ENCODE assay signal across 2 cellular contexts in the genomic region with DNA sequence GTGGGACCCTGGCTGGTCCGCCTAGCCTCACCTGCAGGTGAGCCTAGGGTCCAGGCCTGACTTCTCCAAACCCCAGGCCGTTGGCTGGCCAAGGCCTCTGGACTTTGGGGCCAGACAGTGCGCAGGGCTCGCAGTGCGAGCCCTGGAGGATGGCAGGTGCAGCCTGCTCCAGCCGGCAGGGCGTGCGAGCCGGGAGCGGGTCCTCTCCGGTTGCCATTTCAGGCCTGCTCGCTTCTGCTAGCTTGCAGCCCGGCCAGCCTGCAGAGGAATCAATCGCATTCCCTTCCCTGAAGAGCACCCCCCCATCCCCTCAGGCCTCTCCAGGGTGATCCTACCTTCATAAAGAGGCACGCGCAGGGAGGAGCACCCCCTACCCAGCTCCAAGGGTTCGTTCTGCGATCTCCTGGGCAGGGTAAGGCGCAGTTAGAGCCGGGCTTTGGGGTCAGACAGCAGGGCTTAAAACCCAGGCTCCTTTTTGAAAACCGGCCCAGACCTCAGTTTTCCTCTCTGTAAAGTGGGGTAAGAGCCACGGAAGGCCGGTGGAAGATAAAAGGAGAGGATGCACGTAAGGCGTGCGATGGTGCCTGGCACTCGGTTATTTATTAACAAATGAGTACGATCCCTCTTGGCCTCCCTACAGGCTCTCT.
TF ChIP-seq lines count a peak whose summit lies in the region.

No MANE protein-coding gene starts in this region.

TF ChIP-seq in SK-N-SH, 30 proteins besides CTCF, POLR2A, EP300 and RAD21 (continued from another document):
- TF ChIP-seq, protein P1, sequence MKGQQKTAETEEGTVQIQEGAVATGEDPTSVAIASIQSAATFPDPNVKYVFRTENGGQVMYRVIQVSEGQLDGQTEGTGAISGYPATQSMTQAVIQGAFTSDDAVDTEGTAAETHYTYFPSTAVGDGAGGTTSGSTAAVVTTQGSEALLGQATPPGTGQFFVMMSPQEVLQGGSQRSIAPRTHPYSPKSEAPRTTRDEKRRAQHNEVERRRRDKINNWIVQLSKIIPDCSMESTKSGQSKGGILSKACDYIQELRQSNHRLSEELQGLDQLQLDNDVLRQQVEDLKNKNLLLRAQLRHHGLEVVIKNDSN (IDR thresholded peaks at IDR 0.05; ENCODE audit: borderline replicate concordance, low read depth): no peak
- TF ChIP-seq GATA2 (CRISPR knock-in tag; IDR thresholded peaks at IDR 0.05) (no peak), TCF12 (IDR thresholded peaks at IDR 0.05) (no peak), EZH2phosphoT487 (IDR thresholded peaks at IDR 0.05; ENCODE audit: borderline replicate concordance, low read depth) (no peak)

TF ChIP-seq in SK-N-SH treated with all-trans-retinoic acid at 6 μM for 48 hours, 23 proteins besides CTCF, POLR2A, EP300 and RAD21:
- TF ChIP-seq, protein P2, sequence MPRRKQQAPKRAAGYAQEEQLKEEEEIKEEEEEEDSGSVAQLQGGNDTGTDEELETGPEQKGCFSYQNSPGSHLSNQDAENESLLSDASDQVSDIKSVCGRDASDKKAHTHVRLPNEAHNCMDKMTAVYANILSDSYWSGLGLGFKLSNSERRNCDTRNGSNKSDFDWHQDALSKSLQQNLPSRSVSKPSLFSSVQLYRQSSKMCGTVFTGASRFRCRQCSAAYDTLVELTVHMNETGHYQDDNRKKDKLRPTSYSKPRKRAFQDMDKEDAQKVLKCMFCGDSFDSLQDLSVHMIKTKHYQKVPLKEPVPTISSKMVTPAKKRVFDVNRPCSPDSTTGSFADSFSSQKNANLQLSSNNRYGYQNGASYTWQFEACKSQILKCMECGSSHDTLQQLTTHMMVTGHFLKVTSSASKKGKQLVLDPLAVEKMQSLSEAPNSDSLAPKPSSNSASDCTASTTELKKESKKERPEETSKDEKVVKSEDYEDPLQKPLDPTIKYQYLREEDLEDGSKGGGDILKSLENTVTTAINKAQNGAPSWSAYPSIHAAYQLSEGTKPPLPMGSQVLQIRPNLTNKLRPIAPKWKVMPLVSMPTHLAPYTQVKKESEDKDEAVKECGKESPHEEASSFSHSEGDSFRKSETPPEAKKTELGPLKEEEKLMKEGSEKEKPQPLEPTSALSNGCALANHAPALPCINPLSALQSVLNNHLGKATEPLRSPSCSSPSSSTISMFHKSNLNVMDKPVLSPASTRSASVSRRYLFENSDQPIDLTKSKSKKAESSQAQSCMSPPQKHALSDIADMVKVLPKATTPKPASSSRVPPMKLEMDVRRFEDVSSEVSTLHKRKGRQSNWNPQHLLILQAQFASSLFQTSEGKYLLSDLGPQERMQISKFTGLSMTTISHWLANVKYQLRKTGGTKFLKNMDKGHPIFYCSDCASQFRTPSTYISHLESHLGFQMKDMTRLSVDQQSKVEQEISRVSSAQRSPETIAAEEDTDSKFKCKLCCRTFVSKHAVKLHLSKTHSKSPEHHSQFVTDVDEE (CRISPR knock-in tag; IDR thresholded peaks at IDR 0.05): no peak
- TF ChIP-seq ZNF8 (CRISPR knock-in tag; IDR thresholded peaks at IDR 0.05) (no peak), PPARA (CRISPR knock-in tag; IDR thresholded peaks at IDR 0.05; ENCODE audit: borderline replicate concordance) (no peak), POU6F1 (CRISPR knock-in tag; IDR thresholded peaks at IDR 0.05; ENCODE audit: borderline replicate concordance, low read depth) (no peak), ARNTL (CRISPR knock-in tag; IDR thresholded peaks at IDR 0.05; ENCODE audit: borderline replicate concordance, low read depth) (no peak), BACH2 (CRISPR knock-in tag; IDR thresholded peaks at IDR 0.05; ENCODE audit: borderline replicate concordance) (no peak), ZC3H10 (CRISPR knock-in tag; IDR thresholded peaks at IDR 0.05) (no peak), TCF4 (CRISPR knock-in tag; IDR thresholded peaks at IDR 0.05; ENCODE audit: borderline replicate concordance) (no peak), ESRRG (CRISPR knock-in tag; IDR thresholded peaks at IDR 0.05) (no peak), CSDC2 (CRISPR knock-in tag; IDR thresholded peaks at IDR 0.05) (no peak), TOX (CRISPR knock-in tag; IDR thresholded peaks at IDR 0.05; ENCODE audit: borderline replicate concordance) (no peak), ZNF70 (CRISPR knock-in tag; IDR thresholded peaks at IDR 0.05) (no peak), GLIS3 (CRISPR knock-in tag; IDR thresholded peaks at IDR 0.05) (no peak), ZFP30 (CRISPR knock-in tag; IDR thresholded peaks at IDR 0.05) (no peak)
- TF ChIP-seq, protein P3, sequence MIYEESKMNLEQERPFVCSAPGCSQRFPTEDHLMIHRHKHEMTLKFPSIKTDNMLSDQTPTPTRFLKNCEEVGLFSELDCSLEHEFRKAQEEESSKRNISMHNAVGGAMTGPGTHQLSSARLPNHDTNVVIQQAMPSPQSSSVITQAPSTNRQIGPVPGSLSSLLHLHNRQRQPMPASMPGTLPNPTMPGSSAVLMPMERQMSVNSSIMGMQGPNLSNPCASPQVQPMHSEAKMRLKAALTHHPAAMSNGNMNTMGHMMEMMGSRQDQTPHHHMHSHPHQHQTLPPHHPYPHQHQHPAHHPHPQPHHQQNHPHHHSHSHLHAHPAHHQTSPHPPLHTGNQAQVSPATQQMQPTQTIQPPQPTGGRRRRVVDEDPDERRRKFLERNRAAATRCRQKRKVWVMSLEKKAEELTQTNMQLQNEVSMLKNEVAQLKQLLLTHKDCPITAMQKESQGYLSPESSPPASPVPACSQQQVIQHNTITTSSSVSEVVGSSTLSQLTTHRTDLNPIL (CRISPR knock-in tag; IDR thresholded peaks at IDR 0.05; ENCODE audit: low read depth): no peak
- TF ChIP-seq, protein P4, sequence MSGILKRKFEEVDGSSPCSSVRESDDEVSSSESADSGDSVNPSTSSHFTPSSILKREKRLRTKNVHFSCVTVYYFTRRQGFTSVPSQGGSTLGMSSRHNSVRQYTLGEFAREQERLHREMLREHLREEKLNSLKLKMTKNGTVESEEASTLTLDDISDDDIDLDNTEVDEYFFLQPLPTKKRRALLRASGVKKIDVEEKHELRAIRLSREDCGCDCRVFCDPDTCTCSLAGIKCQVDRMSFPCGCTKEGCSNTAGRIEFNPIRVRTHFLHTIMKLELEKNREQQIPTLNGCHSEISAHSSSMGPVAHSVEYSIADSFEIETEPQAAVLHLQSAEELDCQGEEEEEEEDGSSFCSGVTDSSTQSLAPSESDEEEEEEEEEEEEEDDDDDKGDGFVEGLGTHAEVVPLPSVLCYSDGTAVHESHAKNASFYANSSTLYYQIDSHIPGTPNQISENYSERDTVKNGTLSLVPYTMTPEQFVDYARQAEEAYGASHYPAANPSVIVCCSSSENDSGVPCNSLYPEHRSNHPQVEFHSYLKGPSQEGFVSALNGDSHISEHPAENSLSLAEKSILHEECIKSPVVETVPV (CRISPR knock-in tag; IDR thresholded peaks at IDR 0.05): no peak
